In the genomic region with DNA sequence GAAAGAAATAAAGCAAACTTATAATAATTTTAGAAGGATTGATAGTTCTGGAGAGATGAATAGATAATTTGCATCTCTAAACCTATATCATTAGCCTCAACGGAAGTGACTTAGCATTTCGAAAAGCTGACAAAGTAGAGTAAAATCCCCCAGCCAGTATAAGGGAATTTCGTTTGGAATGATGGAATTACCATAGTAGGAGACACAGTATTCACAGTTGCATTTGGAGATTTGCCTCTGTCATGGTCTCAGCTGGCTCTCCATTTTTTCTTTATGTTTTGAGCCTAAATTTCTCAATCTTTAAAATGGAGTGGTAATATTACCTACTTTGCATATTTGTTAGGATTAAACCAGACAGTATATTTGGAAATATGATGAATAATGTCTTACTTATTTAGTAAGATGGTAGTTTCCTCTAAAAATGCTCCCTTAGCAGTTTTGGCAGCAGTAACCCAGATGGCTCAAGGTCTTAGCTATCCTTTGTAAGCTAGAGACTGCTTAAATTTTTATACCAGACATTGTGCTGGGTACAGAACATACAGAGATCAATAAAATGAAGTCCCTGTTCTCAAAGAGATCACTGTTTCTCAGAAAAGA, we compare ENCODE assay signal across 23 cellular contexts. TPM values are rescaled to one million over a fixed set of nuclear protein-coding genes. Genes with fewer than 3 reads are reported as not detected.
A peak's percentile ranks its signal among the peaks of the same experiment; 100 is the strongest.
DNase-seq lines count a peak whose midpoint lies in the region; ATAC-seq and TF ChIP-seq lines count a peak whose summit lies in the region.
"Had no signal": no experiment of that assay in that cellular context is flagged by ENCODE, and none has a peak within 500 bp of the region (broad histone marks: within the 10 kb centered on the region; RNA-seq: fewer than 3 reads in every experiment).

No MANE protein-coding gene starts in this region.

- no TSS peak for BruUV-seq in IMR-90 (replicated peaks; lab: Mats Ljungman, UMichigan)

- TF ChIP-seq CTCF in IMR-90 (conservative IDR thresholded peaks at IDR 0.05; ENCODE audit: low read depth, low read length) = no peak
- TF ChIP-seq CTCF in SK-N-SH (IDR thresholded peaks at IDR 0.05) = no peak
- TF ChIP-seq CTCF in neural progenitor cell (IDR thresholded peaks at IDR 0.05) = no peak

- DNase-seq in AG20443 (ENCODE audit: low spot score) = peak; percentile 20
- DNase-seq in IMR-90 = peak; percentile 42
- DNase-seq in iPS DF 19.7 (ENCODE audit: low read depth, low spot score) = peak; percentile 7
- no peak for DNase-seq in SK-N-SH
- no peak for DNase-seq in hippocampal formation (lab: John Stamatoyannopoulos, UW)
- no peak for DNase-seq in neural progenitor cell (ENCODE audit: low spot score)
- DNase-seq: activated CD4-positive, alpha-beta memory T cell treated with anti-CD3 and anti-CD28 coated beads, Interleukin-2, amount 10 ng/mL, durations not matched to agents 7 days and 5 days; activated naive CD4-positive, alpha-beta T cell; activated T-cell treated with anti-CD3 and anti-CD28 coated beads, Interleukin-2, amount 50 U/mL, for 24 hours; CD4-positive, alpha-beta memory T cell; colonic mucosa; GF-D8; left ventricle myocardium inferior; midbrain; NCI-H1417 treated with DMSO at 0.1 percent for 48 hours; NCI-H524 treated with DMSO at 0.1 percent for 48 hours; stimulated activated CD4-positive, alpha-beta T cell treated with anti-CD3 and anti-CD28 coated beads, Interleukin-1b, Interleukin-23, amount 100 ng/mL, for 48 hours; stimulated activated naive B cell treated with anti-CD40 and anti-IgM and Interleukin-4, amounts not matched to agents 10 μg/mL and 1 μg/mL and 100 μg/mL, for 72 hours; T1000; thyroid gland had no signal

- no peaks in the 10 kb centered on the region for H3K36me3 ChIP-seq in IMR-90 (ENCODE audit: control insufficient read depth, insufficient read depth, low read length)
- no peaks in the 10 kb centered on the region for H3K36me3 ChIP-seq in ectodermal cell (ENCODE audit: control insufficient read depth, insufficient read depth, low read length)
- peaks cover 0 to 3% of the 10 kb centered on the region in 2 experiments for H3K36me3 ChIP-seq in SK-N-SH (replicated peaks in 1 of 2; ENCODE audit: control insufficient read depth in 1 of 2, insufficient read depth in 2 of 2, low read length in 1 of 2)
- H3K36me3 ChIP-seq in neural progenitor cell = no peaks in the 10 kb centered on the region
- H3K36me3 ChIP-seq: colonic mucosa, left ventricle myocardium inferior, thyroid gland had no signal

- H3K27me3 ChIP-seq in IMR-90 (ENCODE audit: control insufficient read depth, insufficient read depth, low read length) = no peaks in the 10 kb centered on the region
- no peaks in the 10 kb centered on the region for H3K27me3 ChIP-seq in ectodermal cell (ENCODE audit: control insufficient read depth, insufficient read depth, low read length, poor library complexity, severe bottlenecking)
- H3K27me3 ChIP-seq in SK-N-SH (ENCODE audit: insufficient read depth) = no peaks in the 10 kb centered on the region
- H3K27me3 ChIP-seq in neural progenitor cell = no peaks in the 10 kb centered on the region
- H3K27me3 ChIP-seq: colonic mucosa, thyroid gland had no signal

- peaks cover 10 to 17% of the 10 kb centered on the region in 2 experiments for H3K79me1 ChIP-seq in IMR-90 (ENCODE audit: low read depth in 1 of 2, low read length in 2 of 2)

- in situ Hi-C loops in IMR-90 (cut with MboI; ENCODE audit: low sequenced_read_pairs) = no loop called here

- H3K4me3 ChIP-seq in IMR-90 (ENCODE audit: insufficient read depth, low read depth, low read length) (no peak overlapping the region), ectodermal cell (ENCODE audit: insufficient read depth, low read depth, low read length) (no peak overlapping the region), SK-N-SH (ENCODE audit: low read depth in 2 of 2, low read length in 1 of 2) (no peak overlapping the region), neural progenitor cell (no peak overlapping the region)
- H3K4me3 ChIP-seq: colonic mucosa, left ventricle myocardium inferior, thyroid gland had no signal

- no peak overlapping the region for H2BK120ac ChIP-seq in IMR-90 (ENCODE audit: low read depth, low read length)

- no peak overlapping the region for H2BK15ac ChIP-seq in IMR-90 (ENCODE audit: low read depth, low read length)

- H3K56ac ChIP-seq in IMR-90 (ENCODE audit: extremely low read depth, insufficient read depth, low read length) = no peak overlapping the region

- H3F3A ChIP-seq in SK-N-SH (replicated peaks; ENCODE audit: insufficient read depth) = no peaks in the 10 kb centered on the region
- no peaks in the 10 kb centered on the region for H3F3A ChIP-seq in neural progenitor cell (ENCODE audit: low read depth)

- H4K8ac ChIP-seq in IMR-90 (ENCODE audit: low read depth in 2 of 2, low read length in 2 of 2) = no peak overlapping the region

- TF ChIP-seq RAD21 in IMR-90 (IDR thresholded peaks at IDR 0.05; ENCODE audit: low read length) (no peak), SK-N-SH (IDR thresholded peaks at IDR 0.05; ENCODE audit: low read length) (no peak)

- H3K36me3 Mint-ChIP-seq in neural progenitor cell = peaks cover 6% of the 10 kb centered on the region

- H3K4me1 Mint-ChIP-seq in neural progenitor cell = no peaks in the 10 kb centered on the region

- POLR2A ChIA-PET in IMR-90 (lab: Charles Lee; ENCODE audit: unreplicated experiment) = no interaction called here
- POLR2A ChIA-PET in SK-N-SH (lab: Yijun Ruan, JAX) = no interaction called here

- H3K9me1 ChIP-seq in IMR-90 (ENCODE audit: insufficient read depth, low read length) = peaks cover 6% of the 10 kb centered on the region; the same call in 1 of the 2 replicates

- TF ChIP-seq POLR2A in IMR-90 (IDR thresholded peaks at IDR 0.05; ENCODE audit: low read depth, low read length) = no peak

- no peak overlapping the region for H4K5ac ChIP-seq in IMR-90 (ENCODE audit: low read depth, low read length)

- H3K4me2 ChIP-seq in IMR-90 (ENCODE audit: low read depth, low read length) = no peak overlapping the region
- no peak overlapping the region for H3K4me2 ChIP-seq in SK-N-SH
- H3K4me2 ChIP-seq in neural progenitor cell = no peak overlapping the region

- no peak overlapping the region for H2AK9ac ChIP-seq in IMR-90 (replicated peaks; ENCODE audit: low read depth, low read length, poor library complexity)

- no peak overlapping the region for H4K91ac ChIP-seq in IMR-90 (ENCODE audit: insufficient read depth, low read depth, low read length)

- H2BK20ac ChIP-seq in IMR-90 (ENCODE audit: low read depth, low read length) = no peak overlapping the region

- no peak overlapping the region for H2AK5ac ChIP-seq in IMR-90 (ENCODE audit: low read depth, low read length)

- WGBS in IMR-90 (ENCODE audit: extremely low coverage in 2 of 2, insufficient read length in 1 of 2), 2 experiments = no CpG with 5 or more reads among the region's 3 CpGs
- WGBS in ectodermal cell, 2 experiments = 50 to 56% methylated on average over 3 of the region's 3 CpGs
- WGBS in SK-N-SH (ENCODE audit: low lambda C conversion rate) = 82% methylated on average over 3 of the region's 3 CpGs

- H2AFZ ChIP-seq in IMR-90 (replicated peaks; ENCODE audit: low read length, poor library complexity) (no peak overlapping the region), SK-N-SH (ENCODE audit: low read depth) (no peak overlapping the region), neural progenitor cell (replicated peaks) (no peak overlapping the region)

- no peak overlapping the region for H3K4ac ChIP-seq in IMR-90 (ENCODE audit: low read depth, low read length)

- H3K23ac ChIP-seq in IMR-90 (ENCODE audit: low read depth, low read length) = no peak overlapping the region

- intact Hi-C loops in IMR-90 (cut with micrococcal nuclease) = no loop called here

- TF ChIP-seq EP300 in SK-N-SH (IDR thresholded peaks at IDR 0.05; ENCODE audit: borderline replicate concordance in 1 of 2, low read depth in 1 of 2, low read length in 1 of 2) = no peak

- H2BK5ac ChIP-seq in IMR-90 (ENCODE audit: low read depth, low read length, poor library complexity, severe bottlenecking) = no peak overlapping the region

- H3K14ac ChIP-seq in IMR-90 (replicated peaks; ENCODE audit: low read depth, low read length) = no peak overlapping the region

- peaks cover 3% of the 10 kb centered on the region for H3K9me3 Mint-ChIP-seq in neural progenitor cell
- H3K9me3 Mint-ChIP-seq: activated CD4-positive, alpha-beta memory T cell treated with anti-CD3 and anti-CD28 coated beads, Interleukin-2, amount 10 ng/mL, durations not matched to agents 7 days and 5 days; activated T-cell treated with anti-CD3 and anti-CD28 coated beads, Interleukin-2, amount 50 U/mL, for 24 hours; CD4-positive, alpha-beta memory T cell had no signal

- no peaks in the 10 kb centered on the region for H3K9me2 ChIP-seq in SK-N-SH

- no peak overlapping the region for H3K4me3 Mint-ChIP-seq in neural progenitor cell
- H3K4me3 Mint-ChIP-seq: activated CD4-positive, alpha-beta memory T cell treated with anti-CD3 and anti-CD28 coated beads, Interleukin-2, amount 10 ng/mL, durations not matched to agents 7 days and 5 days; activated T-cell treated with anti-CD3 and anti-CD28 coated beads, Interleukin-2, amount 50 U/mL, for 24 hours; stimulated activated naive B cell treated with anti-CD40 and anti-IgM and Interleukin-4, amounts not matched to agents 10 μg/mL and 1 μg/mL and 100 μg/mL, for 72 hours had no signal

- ATAC-seq in IMR-90 (ENCODE audit: low read depth) (peak; percentile 78), GM18519 (IDR thresholded peaks at IDR 0.05; ENCODE audit: low FRiP score, unreplicated experiment) (no peak)
- ATAC-seq: HCT116; stimulated activated naive B cell treated with anti-CD40 and anti-IgM and Interleukin-4, amounts not matched to agents 10 μg/mL and 1 μg/mL and 100 μg/mL, for 72 hours had no signal

- H3K4me1 ChIP-seq in IMR-90 (ENCODE audit: control insufficient read depth, insufficient read depth, low read length) (no peaks in the 10 kb centered on the region), ectodermal cell (ENCODE audit: control insufficient read depth, insufficient read depth, low read length) (no peaks in the 10 kb centered on the region), SK-N-SH (ENCODE audit: control insufficient read depth in 1 of 2, insufficient read depth in 2 of 2, low read depth in 1 of 2, low read length in 1 of 2) (peaks cover 0 to 5% of the 10 kb centered on the region in 2 experiments; a peak in 2 of 4 replicates), neural progenitor cell (peaks cover 5% of the 10 kb centered on the region)
- H3K4me1 ChIP-seq: colonic mucosa, thyroid gland had no signal

- H4K20me1 ChIP-seq in IMR-90 (ENCODE audit: insufficient read depth, low read length) = no peaks in the 10 kb centered on the region; the same call in 1 of the 2 replicates
- H4K20me1 ChIP-seq in SK-N-SH (ENCODE audit: insufficient read depth) = no peaks in the 10 kb centered on the region
- H4K20me1 ChIP-seq in neural progenitor cell (ENCODE audit: low read depth) = no peaks in the 10 kb centered on the region

- dilution Hi-C loops in IMR-90 (cut with HindIII; ENCODE audit: low sequenced_read_pairs, unreplicated experiment) = no loop called here

- CTCF ChIA-PET in IMR-90 (lab: Yijun Ruan, JAX) (interaction anchor here (1.3 kb wide), 1 partner anchor 131 kb away, joined by 3 read pairs; no protein-coding TSS in a partner anchor), SK-N-SH (lab: Yijun Ruan, JAX) (interaction anchor here (0.8 to 1.6 kb wide), 3 partner anchors 19 to 159 kb away, joined by 3 to 4 read pairs (median 3); no protein-coding TSS in a partner anchor)

- peaks cover 14% of the 10 kb centered on the region; the same call in 1 of the 2 replicates for H3K79me2 ChIP-seq in SK-N-SH (ENCODE audit: insufficient read depth)
- H3K79me2 ChIP-seq in neural progenitor cell (ENCODE audit: low read depth) = peaks cover 5% of the 10 kb centered on the region

- H3K27me3 Mint-ChIP-seq in neural progenitor cell (ENCODE audit: insufficient read depth, low read depth) = no peaks in the 10 kb centered on the region
- H3K27me3 Mint-ChIP-seq: activated CD4-positive, alpha-beta memory T cell treated with anti-CD3 and anti-CD28 coated beads, Interleukin-2, amount 10 ng/mL, durations not matched to agents 7 days and 5 days; activated T-cell treated with anti-CD3 and anti-CD28 coated beads, Interleukin-2, amount 50 U/mL, for 24 hours; CD4-positive, alpha-beta memory T cell; stimulated activated naive B cell treated with anti-CD40 and anti-IgM and Interleukin-4, amounts not matched to agents 10 μg/mL and 1 μg/mL and 100 μg/mL, for 72 hours had no signal

- H3K27ac Mint-ChIP-seq in neural progenitor cell = no peak overlapping the region
- H3K27ac Mint-ChIP-seq: activated CD4-positive, alpha-beta memory T cell treated with anti-CD3 and anti-CD28 coated beads, Interleukin-2, amount 10 ng/mL, durations not matched to agents 7 days and 5 days; activated T-cell treated with anti-CD3 and anti-CD28 coated beads, Interleukin-2, amount 50 U/mL, for 24 hours; stimulated activated naive B cell treated with anti-CD40 and anti-IgM and Interleukin-4, amounts not matched to agents 10 μg/mL and 1 μg/mL and 100 μg/mL, for 72 hours had no signal

- H3K9ac ChIP-seq in IMR-90 (ENCODE audit: low read depth, low read length) = no peak overlapping the region
- H3K9ac ChIP-seq in SK-N-SH = no peak overlapping the region
- no peak overlapping the region for H3K9ac ChIP-seq in neural progenitor cell

- no peak overlapping the region for H3K18ac ChIP-seq in IMR-90 (ENCODE audit: low read depth, low read length)

- H3K9me3 ChIP-seq in IMR-90 (ENCODE audit: control insufficient read depth, insufficient read depth, low read length) (no peaks in the 10 kb centered on the region), ectodermal cell (ENCODE audit: control insufficient read depth, low read length) (no peaks in the 10 kb centered on the region), SK-N-SH (no peaks in the 10 kb centered on the region), neural progenitor cell (ENCODE audit: low read depth) (no peaks in the 10 kb centered on the region)
- H3K9me3 ChIP-seq: colonic mucosa, left ventricle myocardium inferior, thyroid gland had no signal

- H3K27ac ChIP-seq in IMR-90 (ENCODE audit: insufficient read depth, low read length) (no peak overlapping the region), ectodermal cell (ENCODE audit: insufficient read depth, low read depth, low read length, poor library complexity, severe bottlenecking) (peak overlapping the region; percentile 11), SK-N-SH (ENCODE audit: low read depth in 2 of 2, low read length in 1 of 2) (no peak overlapping the region), neural progenitor cell (no peak overlapping the region)
- H3K27ac ChIP-seq: colonic mucosa, left ventricle myocardium inferior, thyroid gland had no signal

RNA-seq across cellular contexts. Expression of gene SMAP1, which starts 58.2 kb away (rescaled TPM):
- total RNA-seq in IMR-90 (2012; rRNA removed) = 16.7 and 18.1 TPM in 2 replicates
- 14.6 and 14.8 TPM in 2 replicates for polyA plus RNA-seq in IMR-90 (2012; rRNA removed)
- 6.5 and 8.6 TPM in 2 replicates for polyA plus RNA-seq in IMR-90 (2012; cell fraction: cytosol; rRNA removed)
- polyA plus RNA-seq in IMR-90 (2012; cell fraction: nucleus; rRNA removed; ENCODE audit: low replicate concordance) = 6.9 and 11.9 TPM in 2 replicates
- polyA plus RNA-seq in ectodermal cell (2013, experiment 1 of 4) = 38.0 TPM
- 34.5 TPM for polyA plus RNA-seq in ectodermal cell (2013, experiment 2 of 4)
- 33.6 TPM for polyA plus RNA-seq in ectodermal cell (2013, experiment 3 of 4)
- polyA plus RNA-seq in ectodermal cell (2013, experiment 4 of 4) = 38.1 TPM
- 11.9 and 12.6 TPM in 2 replicates for polyA plus RNA-seq in SK-N-SH (2012; rRNA removed)
- 14.3 and 15.3 TPM in 2 replicates for polyA plus RNA-seq in SK-N-SH (2012; cell fraction: cytosol; rRNA removed)
- polyA plus RNA-seq in SK-N-SH (2012; cell fraction: nucleus; rRNA removed) = 12.9 and 14.2 TPM in 2 replicates
- 32.7 and 36.5 TPM in 2 replicates for total RNA-seq in neural progenitor cell (ENCODE audit: low replicate concordance)

Comparison
In these comparisons a context has a peak if more than half of its experiments do, and no peak if none do; other contexts are left out.
1. DNase-seq: peak in AG20443 (single experiment), IMR-90 (single experiment) and iPS DF 19.7 (single experiment); none in SK-N-SH (single experiment), hippocampal formation (0 of 2) and neural progenitor cell (single experiment).